19 cellular contexts compared by ENCODE assay signal in the genomic region with DNA sequence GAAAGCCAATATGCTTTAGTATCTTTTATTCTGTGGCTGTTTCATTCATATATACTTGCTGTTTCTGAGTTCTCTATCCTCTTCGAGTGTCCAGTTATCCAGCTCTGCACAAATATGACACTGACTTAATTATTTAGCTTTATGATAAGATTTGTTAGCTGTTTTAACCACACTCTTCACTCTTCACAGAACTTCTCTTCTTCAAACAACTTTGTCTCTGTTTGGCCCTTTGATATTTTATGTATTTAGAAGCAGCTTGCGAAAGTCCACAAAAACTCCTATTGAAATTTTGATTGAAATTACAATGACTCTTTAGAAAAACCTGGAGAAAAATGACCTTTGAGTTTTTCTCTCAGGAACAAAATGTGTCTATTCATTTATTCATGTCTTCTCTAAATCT.
A peak's percentile ranks its signal among the peaks of the same experiment; 100 is the strongest.
DNase-seq lines count a peak whose midpoint lies in the region; TF ChIP-seq lines count a peak whose summit lies in the region.
"Had no signal": no experiment of that assay in that cellular context is flagged by ENCODE, and none has a peak within 500 bp of the region (broad histone marks: within the 10 kb centered on the region; RNA-seq: fewer than 3 reads in every experiment).

No MANE protein-coding gene starts in this region.

- no peak for TF ChIP-seq CTCF in ovary (IDR thresholded peaks at IDR 0.05)

- no peaks in the 10 kb centered on the region for H3K27me3 ChIP-seq in ovary
- H3K27me3 ChIP-seq: BE2C, BLaER1 had no signal

- no peak overlapping the region for H3K4me3 ChIP-seq in ovary
- H3K4me3 ChIP-seq: BLaER1, GM12878 had no signal

- intact Hi-C loops in ovary (cut with DNase I), result no loop called here

- WGBS in ovary, 3 donors, result 64 to 75% (median 64%) methylated on average over 2 of the region's 2 CpGs

- H3K4me1 ChIP-seq in ovary (ENCODE audit: insufficient read depth), result no peaks in the 10 kb centered on the region
- H3K4me1 ChIP-seq: BE2C, BLaER1, Caco-2 had no signal

- TF ChIP-seq EP300 in ovary (IDR thresholded peaks at IDR 0.05), result no peak

- DNase-seq in COLO829 (ENCODE audit: low spot score) (peak; percentile 6), NCI-H1930 (lab: John Stamatoyannopoulos, UW) (peak; percentile 26 to 48), foreskin melanocyte (peak; percentile 10), ovary (no peak), Kasumi-1 (lab: John Stamatoyannopoulos, UW) (no peak), G401 (ENCODE audit: low spot score) (no peak)
- DNase-seq: 8988T; ACHN; BE2C; C1 segment of cervical spinal cord; Caco-2; Calu3; CD4-positive, alpha-beta memory T cell; CD4-positive, CD25-positive, alpha-beta regulatory T cell; CD8-positive, alpha-beta memory T cell; DMS79 treated with DMSO at 0.1 percent for 48 hours; GDM1 had no signal

- in situ Hi-C loops in G401 (cut with HindIII; ENCODE audit: low sequenced_read_pairs), result no loop called here

- no peak for TF ChIP-seq POLR2A in ovary (IDR thresholded peaks at IDR 0.05)

- H3K27ac ChIP-seq in ovary, result no peak overlapping the region
- H3K27ac ChIP-seq: BLaER1 had no signal

- no peaks in the 10 kb centered on the region for H3K36me3 ChIP-seq in ovary
- H3K36me3 ChIP-seq: BE2C, BLaER1 had no signal

- H3K9me3 ChIP-seq in ovary, result no peaks in the 10 kb centered on the region
- H3K9me3 ChIP-seq: BE2C, BLaER1, Caco-2 had no signal

Comparison
In these comparisons a context has a peak if more than half of its experiments do, and no peak if none do; other contexts are left out.
1. DNase-seq: peak in COLO829 (single experiment), NCI-H1930 (2 of 2) and foreskin melanocyte (single experiment); none in ovary (0 of 5), Kasumi-1 (0 of 2) and G401 (single experiment).